In the genomic region with DNA sequence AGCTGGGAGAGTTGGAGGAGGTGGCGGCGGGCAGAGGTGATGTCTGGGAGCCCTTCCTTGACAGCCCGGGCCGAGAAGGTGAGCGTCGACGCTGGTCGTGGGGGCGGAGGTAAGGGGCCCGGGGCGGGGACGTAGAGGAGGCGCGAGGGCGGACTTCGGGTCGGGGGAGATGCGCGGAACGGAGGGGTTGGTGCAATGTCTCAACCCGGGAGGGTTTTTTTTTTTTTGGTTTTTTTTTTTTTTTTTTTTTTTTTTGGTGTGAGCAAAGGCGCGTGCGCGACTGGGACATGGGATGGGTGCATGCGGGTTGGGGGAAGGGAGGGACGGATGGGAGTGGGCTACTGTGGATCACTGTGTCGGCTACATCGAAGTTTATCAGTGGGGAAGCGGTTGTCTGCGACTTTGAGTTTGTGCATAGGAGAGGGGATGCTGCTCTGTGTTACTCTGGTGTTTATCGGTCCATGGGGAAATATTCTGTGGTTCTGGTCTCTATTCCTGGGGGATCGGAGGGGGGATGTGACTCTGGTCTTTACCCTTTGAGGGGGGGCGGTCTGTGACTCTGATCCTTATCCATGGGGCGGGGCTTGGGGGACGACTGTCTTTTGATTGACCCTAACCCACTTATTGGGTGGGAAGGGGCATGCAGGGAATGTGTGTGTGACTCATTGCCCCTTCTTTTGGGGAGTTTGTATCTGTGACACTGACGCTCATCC, we compare ENCODE assay signal across 8 cellular contexts. TPM values are rescaled to one million over a fixed set of nuclear protein-coding genes. Genes with fewer than 3 reads are reported as not detected.
DNase-seq lines count a peak whose midpoint lies in the region; ATAC-seq and TF ChIP-seq lines count a peak whose summit lies in the region.

No MANE protein-coding gene starts in this region.

- TF ChIP-seq POLR2A in testis (IDR thresholded peaks at IDR 0.05): no peak

- intact Hi-C loops in testis (cut with DNase I; ENCODE audit: low total_unique reads): no loop called here

- H3K9me3 ChIP-seq in MG63 (no peaks in the 10 kb centered on the region), testis (no peaks in the 10 kb centered on the region)

- DNase-seq in DMS79 (lab: John Stamatoyannopoulos, UW) (peak; percentile 34), MG63 (no peak), brain microvascular endothelial cell (no peak), testis (peak; percentile 23), ecto neural progenitor cell (ENCODE audit: low spot score) (no peak)

- H3K4me1 ChIP-seq in testis: peaks cover 7% of the 10 kb centered on the region

- H3K27me3 ChIP-seq in MG63 (no peaks in the 10 kb centered on the region), brain microvascular endothelial cell (replicated peaks) (no peaks in the 10 kb centered on the region), layer of hippocampus (ENCODE audit: control insufficient read depth, insufficient read depth, low read length) (no peaks in the 10 kb centered on the region), testis (no peaks in the 10 kb centered on the region)

- H3K36me3 ChIP-seq in MG63 (peaks cover 7% of the 10 kb centered on the region), brain microvascular endothelial cell (replicated peaks) (peaks cover 4% of the 10 kb centered on the region), testis (ENCODE audit: low read depth, missing control alignments) (no peaks in the 10 kb centered on the region)

- H3K27ac ChIP-seq in brain microvascular endothelial cell (peak overlapping the region; percentile 72), layer of hippocampus (ENCODE audit: low read depth, low read length) (peak overlapping the region; percentile 95), testis (peak overlapping the region; percentile 93 to 96)

- TF ChIP-seq CTCF in brain microvascular endothelial cell (IDR thresholded peaks at IDR 0.05; ENCODE audit: low read depth, low read length, missing control alignments) (no peak), testis (IDR thresholded peaks at IDR 0.05) (no peak)

- WGBS in testis, 2 donors: 0 to 2% methylated on average over 11 to 31 of the region's 37 CpGs

- ATAC-seq in GM21526 (IDR thresholded peaks at IDR 0.05; ENCODE audit: low FRiP score, unreplicated experiment) (peak; percentile 19), HG03457 (IDR thresholded peaks at IDR 0.05; ENCODE audit: unreplicated experiment) (no peak)

- in situ Hi-C loops in brain microvascular endothelial cell (cut with HindIII; ENCODE audit: low pct_ligation_motif_present, low sequenced_read_pairs): no loop called here

- peak overlapping the region; percentile 83 for H3K4me3 ChIP-seq in MG63
- peak overlapping the region; percentile 77 for H3K4me3 ChIP-seq in brain microvascular endothelial cell (ENCODE audit: low read depth, low read length)
- H3K4me3 ChIP-seq in testis: peak overlapping the region; percentile 73 to 77

RNA-seq across cellular contexts. Expression of gene RBM10, which starts 0.5 kb away (rescaled TPM):
- total RNA-seq in MG63 (2014; rRNA removed; shearing (Covaris generic); ENCODE audit: low replicate concordance): 36.9 and 46.9 TPM in 2 replicates
- 10 to 100 TPM; 28.5 to 41.3 TPM for total RNA-seq in testis
- polyA plus RNA-seq in testis (ENCODE audit: insufficient read depth, low read depth, low replicate concordance): 20.4 TPM

RNA-seq across cellular contexts. Expression of gene NDUFB11, which starts 1.1 kb away (rescaled TPM):
- total RNA-seq in MG63 (2014; rRNA removed; shearing (Covaris generic); ENCODE audit: low replicate concordance): 65.9 and 80.8 TPM in 2 replicates
- 10 to 100 TPM; 68.0 to 77.4 TPM for total RNA-seq in testis
- polyA plus RNA-seq in testis (ENCODE audit: insufficient read depth, low read depth, low replicate concordance): 41.3 TPM

RNA-seq across cellular contexts. Expression of gene UBA1, which starts 48.1 kb away (rescaled TPM):
- 108 and 121 TPM in 2 replicates for total RNA-seq in MG63 (2014; rRNA removed; shearing (Covaris generic); ENCODE audit: low replicate concordance)
- 100 to 1,000 TPM; 243 to 338 TPM for total RNA-seq in testis
- 207 TPM for polyA plus RNA-seq in testis (ENCODE audit: insufficient read depth, low read depth, low replicate concordance)

Comparison
In these comparisons a context has a peak if more than half of its experiments do, and no peak if none do; other contexts are left out.
1. DNase-seq: peak in DMS79 (single experiment) and testis (single experiment); none in MG63 (single experiment), brain microvascular endothelial cell (single experiment) and ecto neural progenitor cell (single experiment).
2. Peak in every context shown above with its lines, with median percentiles within 50 percentile points of each other: H3K4me3 ChIP-seq and H3K27ac ChIP-seq.